Comparison of ENCODE assay signal across 20 cellular contexts in the genomic region with DNA sequence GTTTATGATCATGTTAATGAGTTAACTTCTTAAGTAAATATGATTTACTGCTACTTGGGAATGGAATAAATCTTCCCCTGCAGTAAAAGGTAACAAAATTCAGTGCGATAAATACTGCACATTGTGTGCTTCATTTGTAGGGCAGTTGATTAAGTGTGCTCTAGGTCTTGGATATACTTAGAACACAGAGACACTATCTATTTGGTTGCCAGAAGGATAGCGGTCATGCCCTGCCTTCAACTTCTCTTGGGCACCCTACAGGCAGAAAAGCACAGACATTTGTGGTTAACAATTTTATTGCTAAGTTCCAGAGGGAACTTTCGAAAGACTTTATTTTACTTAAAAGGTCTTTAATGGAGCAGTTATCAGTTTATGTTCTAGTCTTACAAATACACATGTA.
"Had no signal": no experiment of that assay in that cellular context is flagged by ENCODE, and none has a peak within 500 bp of the region (broad histone marks: within the 10 kb centered on the region; RNA-seq: fewer than 3 reads in every experiment).

No MANE protein-coding gene starts in this region.

- H3K27me3 ChIP-seq: body of pancreas, foreskin keratinocyte, ovary, spleen, testis, upper lobe of left lung had no signal

- H3K27ac ChIP-seq: body of pancreas, foreskin keratinocyte, ovary, spleen, upper lobe of left lung had no signal

- DNase-seq: activated CD4-positive, alpha-beta T cell treated with anti-CD3 and anti-CD28 coated beads, Interleukin-2, amount 10 ng/mL, durations not matched to agents 7 days and 5 days; activated CD8-positive, alpha-beta T cell treated with anti-CD3 and anti-CD28 coated beads, Interleukin-2, amount 10 ng/mL, durations not matched to agents 7 days and 5 days; activated naive CD4-positive, alpha-beta T cell treated with Interleukin-2 at 50 U/mL for 16 hours; activated naive CD8-positive, alpha-beta T cell treated with anti-CD3 and anti-CD28 coated beads, Interleukin-2, amount 10 ng/mL, durations not matched to agents 7 days and 5 days; activated T-cell treated with anti-CD3 and anti-CD28 coated beads, Interleukin-2, amount 50 U/mL, for 24 hours; body of pancreas; central memory CD4-positive, alpha-beta T cell; endodermal cell; foreskin keratinocyte; head of caudate nucleus; mesenchymal stem cell; naive thymus-derived CD8-positive, alpha-beta T cell; ovary; spleen; stimulated activated CD4-positive, alpha-beta T cell treated with anti-CD3 and anti-CD28 coated beads, Interleukin-4, amount 100 ng/mL, for 4 hours; T-helper 9 cell; testis; upper lobe of left lung had no signal

- H3K4me3 ChIP-seq: body of pancreas, ovary, spleen, testis, upper lobe of left lung had no signal

- H3K9me3 ChIP-seq: body of pancreas, ovary, testis, upper lobe of left lung had no signal

- H3K36me3 ChIP-seq: ovary, spleen, upper lobe of left lung had no signal

- ATAC-seq: activated CD8-positive, alpha-beta T cell treated with anti-CD3 and anti-CD28 coated beads, Interleukin-2, amount 10 ng/mL, durations not matched to agents 7 days and 5 days; body of pancreas; foreskin keratinocyte; naive thymus-derived CD8-positive, alpha-beta T cell; sciatic nerve; stimulated activated memory B cell treated with anti-CD40 and anti-IgM and Interleukin-4, amounts not matched to agents 10 μg/mL and 1 μg/mL and 100 μg/mL, for 72 hours had no signal

- H3K4me1 ChIP-seq: body of pancreas, foreskin keratinocyte, spleen, upper lobe of left lung had no signal
